1 cellular context compared by ENCODE assay signal in genomic region chr13:97433727-97434416, GRCh38.
TF ChIP-seq lines count a peak whose summit lies in the region.

Gene RAP2A, plus strand, starts transcription at chr13:97434169. Its CDS starts 302 bp downstream, at chr13:97434471.

TF ChIP-seq in H1, 55 proteins besides CTCF, POLR2A, EP300 and RAD21:
- TF ChIP-seq E2F6 (IDR thresholded peaks at IDR 0.05) (0 out of 2 replicates have a peak, but pooled peaks have one; percentile 12), EGR1 (IDR thresholded peaks at IDR 0.05; ENCODE audit: borderline replicate concordance, low read depth, low read length) (no peak), USF2 (IDR thresholded peaks at IDR 0.05; ENCODE audit: low read length) (no peak), PHF8 (conservative IDR thresholded peaks at IDR 0.05; ENCODE audit: low read depth, low read length) (peak; percentile 72), SIN3A (conservative IDR thresholded peaks at IDR 0.05 in 1 of 2, IDR thresholded peaks at IDR 0.05 in 1 of 2; ENCODE audit: low read depth in 1 of 2, low read length in 2 of 2) (0 out of 4 replicates have a peak, but pooled peaks of 1 of the 2 experiments have one; percentile 45), TAF7 (optimal IDR thresholded peaks at IDR 0.05; ENCODE audit: borderline replicate concordance, low read depth, low read length) (peak; percentile 31), ASH2L (IDR thresholded peaks at IDR 0.05; ENCODE audit: low read length) (peak; percentile 10), SIX5 (IDR thresholded peaks at IDR 0.05; ENCODE audit: low read depth, low read length) (no peak), SP4 (IDR thresholded peaks at IDR 0.05; ENCODE audit: low read length) (0 out of 2 replicates have a peak, but pooled peaks have one; percentile 9), HDAC6 (IDR thresholded peaks at IDR 0.05; ENCODE audit: low read depth, low read length) (no peak), POLR2AphosphoS5 (IDR thresholded peaks at IDR 0.05; ENCODE audit: low read depth, low read length) (peak; percentile 42; the same call in 1 of the 2 replicates), TBP (IDR thresholded peaks at IDR 0.05; ENCODE audit: low read depth, low read length) (no peak; the same call in 1 of the 2 replicates), MAX (IDR thresholded peaks at IDR 0.05) (no peak), CREB1 (IDR thresholded peaks at IDR 0.05) (no peak), TAF1 (IDR thresholded peaks at IDR 0.05; ENCODE audit: low read depth, low read length) (peak; percentile 82)
